Comparison of ENCODE assay signal across 8 cellular contexts in genomic region chr2:71331581-71332412, GRCh38. TPM values are rescaled to one million over a fixed set of nuclear protein-coding genes. Genes with fewer than 3 reads are reported as not detected.
DNase-seq lines count a peak whose midpoint lies in the region; ATAC-seq and TF ChIP-seq lines count a peak whose summit lies in the region.

TSS of gene ZNF638 (plus strand) at chr2:71331782. CDS start at chr2:71348955, 17,173 bp downstream.

- H3K36me3 ChIP-seq in SK-N-MC (ENCODE audit: insufficient read depth, low read length) = peaks cover 34% of the 10 kb centered on the region
- H3K36me3 ChIP-seq in testis (ENCODE audit: low read depth, missing control alignments) = no peaks in the 10 kb centered on the region

- WGBS in testis, 2 donors = 1% methylated on average over 27 to 80 of the region's 81 CpGs

- H3K27ac ChIP-seq in SK-N-MC (peak within 1 kb of the TSS; percentile 92), testis (peak within 1 kb of the TSS; percentile 94)

- TF ChIP-seq POLR2A in testis (IDR thresholded peaks at IDR 0.05) = no peak

- H3K9ac ChIP-seq in SK-N-MC (ENCODE audit: insufficient read length) = peak within 1 kb of the TSS; percentile 98

- peak within 1 kb of the TSS; percentile 84 for H3K4me3 ChIP-seq in GM08714 (ENCODE audit: low read length)
- peak within 1 kb of the TSS; percentile 99 for H3K4me3 ChIP-seq in HFF-Myc (replicated peaks; ENCODE audit: low read depth, low read length)
- peak within 1 kb of the TSS; percentile 100 for H3K4me3 ChIP-seq in SK-N-MC
- H3K4me3 ChIP-seq in testis = peak within 1 kb of the TSS; percentile 77 to 94

- peaks cover 10% of the 10 kb centered on the region for H3K4me1 ChIP-seq in testis

- intact Hi-C loops in testis (cut with DNase I; ENCODE audit: low total_unique reads) = no loop called here

- TF ChIP-seq CTCF in HFF-Myc (IDR thresholded peaks at IDR 0.05; ENCODE audit: low read depth, low read length, missing control alignments) = peak; percentile 64
- TF ChIP-seq CTCF in omental fat pad (IDR thresholded peaks at IDR 0.05) = peak in 1 of 3 donors; percentile 32
- peak; percentile 25 to 68 (median 68) for TF ChIP-seq CTCF in testis (IDR thresholded peaks at IDR 0.05)

- ATAC-seq in omental fat pad (ENCODE audit: low FRiP score) = peak; percentile 99

- no peaks in the 10 kb centered on the region for H3K27me3 ChIP-seq in testis

- H3K9me3 ChIP-seq in SK-N-MC (ENCODE audit: low read depth, low read length) = no peaks in the 10 kb centered on the region
- no peaks in the 10 kb centered on the region for H3K9me3 ChIP-seq in testis

- DNase-seq in HFF-Myc (ENCODE audit: extremely low read depth, low read depth) = peak; percentile 77
- DNase-seq in MV-4-11 (lab: John Stamatoyannopoulos, UW) = peak; percentile 89
- DNase-seq in SK-N-MC (ENCODE audit: low read depth, low spot score) = peak; percentile 56
- DNase-seq in activated naive CD4-positive, alpha-beta T cell treated with anti-CD3 and anti-CD28 coated beads, Interleukin-2, amount 50 U/mL, for 16 hours = peak; percentile 95
- peak; percentile 67 for DNase-seq in glomerular endothelial cell (ENCODE audit: extremely low read depth, low read depth, low spot score)
- peak; percentile 68 for DNase-seq in omental fat pad (ENCODE audit: low spot score)
- peak; percentile 92 for DNase-seq in testis

RNA-seq across cellular contexts. Expression of gene ZNF638, which starts in this region (rescaled TPM):
- total RNA-seq in glomerular endothelial cell (60.1 and 96.7 TPM in 2 replicates), omental fat pad (100 to 1,000 TPM; 112 to 264 (median 128) TPM), testis (100 to 1,000 TPM; 207 to 226 TPM)
- 65.0 TPM for polyA plus RNA-seq in testis (ENCODE audit: insufficient read depth, low read depth, low replicate concordance)

Comparison
In these comparisons a context has a peak if more than half of its experiments do, and no peak if none do; other contexts are left out.
1. Peak in every context shown above with its lines: DNase-seq, ATAC-seq, H3K4me3 ChIP-seq and H3K27ac ChIP-seq.